Comparison of ENCODE assay signal across 17 cellular contexts in genomic region chr6:44806656-44807055, GRCh38.
DNase-seq lines count a peak whose midpoint lies in the region; ATAC-seq and TF ChIP-seq lines count a peak whose summit lies in the region.
"Had no signal": no experiment of that assay in that cellular context is flagged by ENCODE, and none has a peak within 500 bp of the region (broad histone marks: within the 10 kb centered on the region; RNA-seq: fewer than 3 reads in every experiment).

No MANE protein-coding gene starts in this region.

- no peak overlapping the region for H2AFZ ChIP-seq in trophoblast cell (ENCODE audit: insufficient read depth, low read length, poor library complexity)

- H3K4me2 ChIP-seq in trophoblast cell (ENCODE audit: low read length) = no peak overlapping the region
- H3K4me2 ChIP-seq: BLaER1 had no signal

- H3K36me3 Mint-ChIP-seq in CD8-positive, alpha-beta T cell = peaks cover 7% of the 10 kb centered on the region

- no peak overlapping the region for H2BK5ac ChIP-seq in trophoblast cell (ENCODE audit: low read depth, low read length, poor library complexity)

- no peak overlapping the region for H2BK120ac ChIP-seq in trophoblast cell (ENCODE audit: insufficient read depth, low read length, poor library complexity)

- H4K12ac ChIP-seq in trophoblast cell (ENCODE audit: low read depth, low read length) = no peak overlapping the region

- H3K79me1 ChIP-seq in trophoblast cell (ENCODE audit: low read length) = peaks cover 6% of the 10 kb centered on the region

- no CpG with 5 or more reads among the region's 5 CpGs for WGBS in trophoblast cell (ENCODE audit: extremely low coverage, insufficient coverage, insufficient read length)

- CTCF ChIA-PET in CD8-positive, alpha-beta T cell (lab: Charles Lee) = no interaction called here

- no peaks in the 10 kb centered on the region for H3K27me3 ChIP-seq in WERI-Rb-1 (ENCODE audit: insufficient read depth, low read depth, severe bottlenecking)
- H3K27me3 ChIP-seq in trophoblast cell (ENCODE audit: insufficient read depth, low read length) = no peaks in the 10 kb centered on the region
- no peaks in the 10 kb centered on the region for H3K27me3 ChIP-seq in CD8-positive, alpha-beta T cell (ENCODE audit: insufficient read depth, low read length)
- H3K27me3 ChIP-seq: BLaER1 had no signal

- DNase-seq in EH (ENCODE audit: low read depth) (peak; percentile 39), LNCaP clone FGC (ENCODE audit: low read depth) (peak; percentile 50), WERI-Rb-1 (peak; percentile 50), trophoblast cell (no peak), NOMO-1 (lab: John Stamatoyannopoulos, UW; ENCODE audit: unreplicated experiment in 2 of 2) (no peak)
- no peak for DNase-seq in CD8-positive, alpha-beta T cell
- DNase-seq: IMR-90, Kasumi-1, MV-4-11, NCI-H1436, NCI-H2081 treated with DMSO at 0.1 percent for 48 hours, NCI-H524 treated with DMSO at 0.1 percent for 48 hours, SHP77 treated with DMSO at 0.1 percent for 48 hours had no signal

- POLR2A ChIA-PET in CD8-positive, alpha-beta T cell (lab: Charles Lee) = no interaction called here

- no peak overlapping the region for H3K14ac ChIP-seq in trophoblast cell (ENCODE audit: low read length)

- peak overlapping the region; percentile 50 for H4K91ac ChIP-seq in trophoblast cell (ENCODE audit: low read depth, low read length)

- no peak overlapping the region for H3K18ac ChIP-seq in trophoblast cell (ENCODE audit: low read length)

- H3K27ac Mint-ChIP-seq in CD8-positive, alpha-beta T cell = no peak overlapping the region

- no peaks in the 10 kb centered on the region for H3K9me3 Mint-ChIP-seq in CD8-positive, alpha-beta T cell

- H3K36me3 ChIP-seq in WERI-Rb-1 (no peaks in the 10 kb centered on the region), trophoblast cell (ENCODE audit: control insufficient read depth in 1 of 2, insufficient read depth in 2 of 2, low read length in 2 of 2) (no peaks in the 10 kb centered on the region)
- H3K36me3 ChIP-seq in CD8-positive, alpha-beta T cell (ENCODE audit: insufficient read depth, low read length) = no peaks in the 10 kb centered on the region
- H3K36me3 ChIP-seq: BLaER1 had no signal

- peaks cover 18% of the 10 kb centered on the region for H3K4me1 Mint-ChIP-seq in CD8-positive, alpha-beta T cell (ENCODE audit: low read depth)

- ATAC-seq in HG03039 (IDR thresholded peaks at IDR 0.05; ENCODE audit: unreplicated experiment) = no peak
- no peak for ATAC-seq in CD8-positive, alpha-beta T cell
- ATAC-seq: GM12878, HCT116 had no signal

- intact Hi-C loops in CD8-positive, alpha-beta T cell (cut with DNase I, micrococcal nuclease) = no loop called here

- no peak for TF ChIP-seq CTCF in LNCaP clone FGC (IDR thresholded peaks at IDR 0.05; ENCODE audit: control insufficient read depth, extremely low read depth, insufficient read depth)
- TF ChIP-seq CTCF in WERI-Rb-1 (IDR thresholded peaks at IDR 0.05; ENCODE audit: low read depth, low read length) = no peak
- TF ChIP-seq CTCF in CD8-positive, alpha-beta T cell (IDR thresholded peaks at IDR 0.05) = no peak

- no peak overlapping the region for H3K9ac ChIP-seq in trophoblast cell (ENCODE audit: low read length)
- H3K9ac ChIP-seq: BLaER1 had no signal

- no peak overlapping the region for H3K4ac ChIP-seq in trophoblast cell (ENCODE audit: low read depth, low read length)

- H3K4me3 Mint-ChIP-seq in CD8-positive, alpha-beta T cell = no peak overlapping the region

- no peaks in the 10 kb centered on the region for H3K79me2 ChIP-seq in trophoblast cell (ENCODE audit: control insufficient read depth, insufficient read depth, low read length, poor library complexity)

- no peaks in the 10 kb centered on the region for H3K9me3 ChIP-seq in WERI-Rb-1 (ENCODE audit: severe bottlenecking)
- H3K9me3 ChIP-seq in trophoblast cell (ENCODE audit: insufficient read depth, low read depth, low read length) = no peaks in the 10 kb centered on the region
- no peaks in the 10 kb centered on the region for H3K9me3 ChIP-seq in CD8-positive, alpha-beta T cell (ENCODE audit: low read length)
- H3K9me3 ChIP-seq: BLaER1 had no signal

- peaks cover 18 to 22% of the 10 kb centered on the region in 2 experiments for H3K4me1 ChIP-seq in trophoblast cell (ENCODE audit: control insufficient read depth in 1 of 2, insufficient read depth in 2 of 2, low read length in 2 of 2)
- peaks cover 5% of the 10 kb centered on the region for H3K4me1 ChIP-seq in CD8-positive, alpha-beta T cell (ENCODE audit: insufficient read depth, low read length)
- H3K4me1 ChIP-seq: BLaER1 had no signal

- H2BK12ac ChIP-seq in trophoblast cell (ENCODE audit: low read length) = peak overlapping the region; percentile 42

- H3K23ac ChIP-seq in trophoblast cell (ENCODE audit: low read length) = no peak overlapping the region

- H3K4me3 ChIP-seq in LNCaP clone FGC (ENCODE audit: low read depth, low read length) (no peak overlapping the region), WERI-Rb-1 (ENCODE audit: low read depth, low read length) (no peak overlapping the region), trophoblast cell (ENCODE audit: low read depth, low read length) (no peak overlapping the region)
- H3K4me3 ChIP-seq in CD8-positive, alpha-beta T cell (ENCODE audit: low read depth, low read length) = no peak overlapping the region
- H3K4me3 ChIP-seq: BLaER1, GM12878 had no signal

- H3K27ac ChIP-seq in WERI-Rb-1 (no peak overlapping the region), trophoblast cell (ENCODE audit: low read depth, low read length) (no peak overlapping the region)
- no peak overlapping the region for H3K27ac ChIP-seq in CD8-positive, alpha-beta T cell (ENCODE audit: low read depth, low read length)
- H3K27ac ChIP-seq: BLaER1 had no signal

- peak overlapping the region; percentile 15 for H2AK5ac ChIP-seq in trophoblast cell (ENCODE audit: low read length)

- H4K8ac ChIP-seq in trophoblast cell (ENCODE audit: low read depth, low read length) = peak overlapping the region; percentile 17

- H3K27me3 Mint-ChIP-seq in CD8-positive, alpha-beta T cell (ENCODE audit: low read depth) = no peaks in the 10 kb centered on the region

Comparison
In these comparisons a context has a peak if more than half of its experiments do, and no peak if none do; other contexts are left out.
1. DNase-seq: peak in EH (single experiment), LNCaP clone FGC (single experiment) and WERI-Rb-1 (single experiment); none in trophoblast cell (0 of 2), NOMO-1 (0 of 2) and CD8-positive, alpha-beta T cell (0 of 7).